In the genomic region with DNA sequence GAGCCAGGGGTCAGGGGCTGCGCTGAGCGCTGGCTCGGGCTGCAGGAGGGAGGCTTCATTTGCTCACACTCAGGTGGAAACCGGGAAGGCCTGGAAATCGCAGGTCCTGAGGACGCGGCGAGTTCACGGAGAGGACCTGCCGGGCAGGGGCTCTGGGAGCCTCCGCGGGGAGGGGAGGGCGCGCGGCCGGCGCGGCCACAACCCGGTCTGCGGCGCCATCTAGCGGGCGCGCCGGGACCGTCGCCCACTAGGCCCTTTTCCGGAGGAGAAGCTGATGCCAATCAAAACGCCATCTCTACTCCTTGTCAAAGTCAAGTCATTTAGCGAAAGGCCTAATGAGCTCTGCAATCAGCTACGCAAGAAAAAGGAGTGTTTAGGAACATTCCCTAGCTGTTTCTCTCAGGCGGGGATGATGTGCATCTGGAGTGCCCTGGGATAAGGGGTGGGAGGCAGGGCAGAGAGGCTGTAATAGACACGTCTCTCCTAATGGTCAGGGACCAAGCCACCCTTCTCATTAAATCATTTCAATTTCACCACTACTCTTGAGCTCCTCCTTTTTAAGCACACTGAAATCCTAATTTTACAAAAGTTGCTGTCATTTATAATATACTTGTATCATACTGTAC, we compare ENCODE assay signal across 8 cellular contexts.
DNase-seq lines count a peak whose midpoint lies in the region; ATAC-seq, FAIRE-seq and TF ChIP-seq lines count a peak whose summit lies in the region.

No MANE protein-coding gene starts in this region.

- 19% methylated on average over 23 of the region's 33 CpGs for WGBS in GM12878 (ENCODE audit: insufficient coverage, insufficient replicate concordance, low lambda C conversion rate, missing lambda C conversion rate)

- peak; percentile 39 for DNase-seq in RPMI7951 (ENCODE audit: low read depth)
- DNase-seq in GM12878 (ENCODE audit: low read depth, low spot score), result no peak
- peak; percentile 44 for DNase-seq in iPS-NIHi11 (ENCODE audit: low spot score)
- peak; percentile 34 to 60 for DNase-seq in stimulated activated CD4-positive, alpha-beta T cell treated with anti-CD3 and anti-CD28 coated beads, Interleukin-2, amount 100 ng/mL, for 24 hours
- no peak for DNase-seq in 8988T

- peak; percentile 57 to 81 (median 70) for TF ChIP-seq CTCF in GM12878 (IDR thresholded peaks at IDR 0.05 in 2 of 3, conservative IDR thresholded peaks at IDR 0.05 in 1 of 3; ENCODE audit: control insufficient read depth in 2 of 3, extremely low read depth in 1 of 3, insufficient read depth in 1 of 3, low read depth in 3 of 3, low read length in 3 of 3)

- H4K20me1 ChIP-seq in BLaER1, result no peaks in the 10 kb centered on the region
- H4K20me1 ChIP-seq in GM12878 (ENCODE audit: control insufficient read depth, insufficient read depth), result no peaks in the 10 kb centered on the region

- H3K27ac ChIP-seq in BLaER1, result no peak overlapping the region
- H3K27ac ChIP-seq in GM12878 (ENCODE audit: control insufficient read depth, insufficient read depth), result no peak overlapping the region

- FAIRE-seq in GM12878 (lab: Jason Lieb, UNC), result no peak

- ATAC-seq in GM18907 (IDR thresholded peaks at IDR 0.05; ENCODE audit: unreplicated experiment) (peak; percentile 73), HG03520 (IDR thresholded peaks at IDR 0.05; ENCODE audit: unreplicated experiment) (peak; percentile 55), GM12878 (peak; percentile 87)

- BruUV-seq in GM12878 (replicated peaks; lab: Mats Ljungman, UMichigan), result no TSS peak

- in situ Hi-C loops in GM12878 (cut with MboI), result loop anchor here (10.0 kb wide), 1 partner anchor 1306 kb away; no protein-coding TSS in a partner anchor

- POLR2A ChIA-PET in GM12878 (lab: Charles Lee), result no interaction called here

- H3K27me3 ChIP-seq in BLaER1, result no peaks in the 10 kb centered on the region
- no peaks in the 10 kb centered on the region for H3K27me3 ChIP-seq in GM12878 (replicated peaks in 1 of 2; ENCODE audit: control insufficient read depth in 2 of 2, insufficient read depth in 2 of 2, low read length in 1 of 2)

- CTCF ChIA-PET in GM12878 (lab: Yijun Ruan, JAX), result interaction anchor here (0.5 to 3.4 kb wide), 20 partner anchors 9 to 1851 kb away, joined by 3 to 26 read pairs (median 4); no protein-coding TSS in a partner anchor

- no peak overlapping the region for H2AFZ ChIP-seq in GM12878 (ENCODE audit: control insufficient read depth, low read depth, low read length)

- H3K4me3 ChIP-seq in BLaER1 (peak overlapping the region; percentile 48), GM12878 (no peak overlapping the region)

- no peaks in the 10 kb centered on the region for H3K79me2 ChIP-seq in GM12878 (ENCODE audit: control insufficient read depth, insufficient read depth, low read length)

- RAD21 ChIA-PET in GM12878 (lab: Charles Lee; ENCODE audit: unreplicated experiment), result interaction anchor here (1.1 to 1.5 kb wide), 4 partner anchors 13 to 455 kb away, joined by 3 to 9 read pairs (median 5); no protein-coding TSS in a partner anchor

- H3K4me1 ChIP-seq in BLaER1, result peaks cover 22% of the 10 kb centered on the region
- H3K4me1 ChIP-seq in GM12878 (ENCODE audit: control insufficient read depth, insufficient read depth, low read length), result no peaks in the 10 kb centered on the region

- no peak for TF ChIP-seq EP300 in GM12878 (IDR thresholded peaks at IDR 0.05; ENCODE audit: borderline replicate concordance in 1 of 2, control insufficient read depth in 1 of 2, low read depth in 2 of 2, low read length in 2 of 2)

- no peak for TF ChIP-seq POLR2A in GM12878 (IDR thresholded peaks at IDR 0.05; ENCODE audit: low read depth, low read length)

- no peak overlapping the region for H3K9ac ChIP-seq in BLaER1
- no peak overlapping the region for H3K9ac ChIP-seq in GM12878 (ENCODE audit: control insufficient read depth, insufficient read depth, low read length)

- no peaks in the 10 kb centered on the region for H3K36me3 ChIP-seq in BLaER1
- no peaks in the 10 kb centered on the region for H3K36me3 ChIP-seq in GM12878 (ENCODE audit: control insufficient read depth in 2 of 2, insufficient read depth in 2 of 2, low read length in 1 of 2)

- SMC1A ChIA-PET in GM12878 (lab: Charles Lee; ENCODE audit: uncharacterized antibody, unreplicated experiment), result interaction anchor here (0.6 to 1.9 kb wide), 5 partner anchors 40 to 597 kb away, joined by 3 to 4 read pairs (median 4); no protein-coding TSS in a partner anchor

- H3K4me2 ChIP-seq in BLaER1 (peak overlapping the region; percentile 84), GM12878 (ENCODE audit: control insufficient read depth, insufficient read depth) (no peak overlapping the region)

- H3K9me3 ChIP-seq in BLaER1 (no peaks in the 10 kb centered on the region), GM12878 (replicated peaks; ENCODE audit: control insufficient read depth, insufficient read depth, low read length) (no peaks in the 10 kb centered on the region)

- intact Hi-C loops in GM12878 (cut with micrococcal nuclease; ENCODE audit: unreplicated experiment), result loop anchor here (1.0 to 2.0 kb wide), 2 partner anchors 272 to 1312 kb away; no protein-coding TSS in a partner anchor

- TF ChIP-seq RAD21 in GM12878 (IDR thresholded peaks at IDR 0.05; ENCODE audit: insufficient read depth, low read depth, low read length), result peak; percentile 74

TF ChIP-seq in GM12878, 131 proteins besides CTCF, POLR2A, EP300 and RAD21:
- peak; percentile 53 for TF ChIP-seq SMC3 (IDR thresholded peaks at IDR 0.05; ENCODE audit: borderline replicate concordance, low read length)
- TF ChIP-seq, protein P1, sequence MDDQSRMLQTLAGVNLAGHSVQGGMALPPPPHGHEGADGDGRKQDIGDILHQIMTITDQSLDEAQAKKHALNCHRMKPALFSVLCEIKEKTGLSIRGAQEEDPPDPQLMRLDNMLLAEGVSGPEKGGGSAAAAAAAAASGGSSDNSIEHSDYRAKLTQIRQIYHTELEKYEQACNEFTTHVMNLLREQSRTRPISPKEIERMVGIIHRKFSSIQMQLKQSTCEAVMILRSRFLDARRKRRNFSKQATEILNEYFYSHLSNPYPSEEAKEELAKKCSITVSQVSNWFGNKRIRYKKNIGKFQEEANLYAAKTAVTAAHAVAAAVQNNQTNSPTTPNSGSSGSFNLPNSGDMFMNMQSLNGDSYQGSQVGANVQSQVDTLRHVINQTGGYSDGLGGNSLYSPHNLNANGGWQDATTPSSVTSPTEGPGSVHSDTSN (IDR thresholded peaks at IDR 0.05; ENCODE audit: insufficient replicate concordance, low read depth, low read length), result peak; percentile 44
- TF ChIP-seq DPF2 (IDR thresholded peaks at IDR 0.05), result no peak
- no peak for TF ChIP-seq NFXL1 (IDR thresholded peaks at IDR 0.05; ENCODE audit: borderline replicate concordance)
- no peak for TF ChIP-seq BMI1 (IDR thresholded peaks at IDR 0.05; ENCODE audit: borderline replicate concordance)
- peak; percentile 56 for TF ChIP-seq PKNOX1 (IDR thresholded peaks at IDR 0.05)
- TF ChIP-seq MYB (IDR thresholded peaks at IDR 0.05; ENCODE audit: borderline replicate concordance, low read depth, low read length), result no peak
- no peak for TF ChIP-seq ASH2L (IDR thresholded peaks at IDR 0.05; ENCODE audit: borderline replicate concordance, low read depth)

Comparison
In these comparisons a context has a peak if more than half of its experiments do, and no peak if none do; other contexts are left out.
1. DNase-seq: peak in RPMI7951 (single experiment), iPS-NIHi11 (single experiment) and stimulated activated CD4-positive, alpha-beta T cell treated with anti-CD3 and anti-CD28 coated beads, Interleukin-2, amount 100 ng/mL, for 24 hours (2 of 2); none in GM12878 (single experiment) and 8988T (single experiment).
2. Peak in every context shown above with its lines, with median percentiles within 50 percentile points of each other: ATAC-seq.